In genomic region chr11:8756201-8756600, GRCh38 we compare ENCODE assay signal across 16 cellular contexts.
A peak's percentile ranks its signal among the peaks of the same experiment; 100 is the strongest.
DNase-seq lines count a peak whose midpoint lies in the region; ATAC-seq and TF ChIP-seq lines count a peak whose summit lies in the region.
"Had no signal": no experiment of that assay in that cellular context is flagged by ENCODE, and none has a peak within 500 bp of the region (broad histone marks: within the 10 kb centered on the region; RNA-seq: fewer than 3 reads in every experiment).

No MANE protein-coding gene starts in this region.

- peaks cover 66% of the 10 kb centered on the region for H3K79me2 ChIP-seq in SK-N-SH (ENCODE audit: insufficient read depth)

- TF ChIP-seq RAD21 in SK-N-SH (IDR thresholded peaks at IDR 0.05; ENCODE audit: low read length) = no peak

- H3F3A ChIP-seq in SK-N-SH (replicated peaks; ENCODE audit: insufficient read depth) = peaks cover 24% of the 10 kb centered on the region

- no peaks in the 10 kb centered on the region for H3K9me2 ChIP-seq in SK-N-SH

- TF ChIP-seq CTCF in AG09319 (IDR thresholded peaks at IDR 0.05; ENCODE audit: low read depth, low read length) (no peak), SK-N-SH (IDR thresholded peaks at IDR 0.05) (no peak), fibroblast of the aortic adventitia (IDR thresholded peaks at IDR 0.05; ENCODE audit: insufficient read depth, low read length) (no peak)

- H3K4me1 ChIP-seq in SK-N-SH (ENCODE audit: control insufficient read depth in 1 of 2, insufficient read depth in 2 of 2, low read depth in 1 of 2, low read length in 1 of 2) = peaks cover 0 to 16% of the 10 kb centered on the region in 2 experiments; a peak in 3 of 4 replicates
- peaks cover 46% of the 10 kb centered on the region for H3K4me1 ChIP-seq in rectal smooth muscle tissue (ENCODE audit: control insufficient read depth, insufficient read depth, low read length)

- H3K27ac ChIP-seq in SK-N-SH (ENCODE audit: low read depth in 2 of 2, low read length in 1 of 2) = peak overlapping the region; percentile 11 to 83; a peak in 3 of 4 replicates
- peak overlapping the region; percentile 86 for H3K27ac ChIP-seq in rectal smooth muscle tissue (ENCODE audit: low read depth, low read length)

- no peak overlapping the region for H2AFZ ChIP-seq in SK-N-SH (ENCODE audit: low read depth)

- H3K4me3 ChIP-seq in SK-N-SH (ENCODE audit: low read depth in 2 of 2, low read length in 1 of 2) (no peak overlapping the region), fibroblast of the aortic adventitia (ENCODE audit: low read depth, low read length) (no peak overlapping the region), rectal smooth muscle tissue (ENCODE audit: low read length) (no peak overlapping the region)
- H3K4me3 ChIP-seq: K562, mucosa of descending colon had no signal

- POLR2A ChIA-PET in SK-N-SH (lab: Yijun Ruan, JAX) = no interaction called here

- H3K9ac ChIP-seq in SK-N-SH (no peak overlapping the region), rectal smooth muscle tissue (ENCODE audit: low read length) (no peak overlapping the region)

- peak; percentile 38 for DNase-seq in AG09319 (ENCODE audit: extremely low read depth, low read depth)
- DNase-seq in SK-N-SH = no peak
- peak; percentile 61 for DNase-seq in fibroblast of the aortic adventitia (ENCODE audit: low read depth)
- DNase-seq in NCI-H1417 (lab: John Stamatoyannopoulos, UW) = no peak
- DNase-seq in HCEC 1CT = no peak
- DNase-seq: activated CD8-positive, alpha-beta T cell treated with anti-CD3 and anti-CD28 coated beads for 36 hours; amygdala; COR-L47; mucosa of descending colon; NCI-H1436; stimulated activated CD4-positive, alpha-beta T cell treated with anti-CD3 and anti-CD28 coated beads, Interleukin-2, amount 100 ng/mL, for 48 hours had no signal

- no peaks in the 10 kb centered on the region for H3K9me3 ChIP-seq in SK-N-SH
- H3K9me3 ChIP-seq: mucosa of descending colon had no signal

- H3K4me2 ChIP-seq in SK-N-SH = peak overlapping the region; percentile 56

- H3K27me3 ChIP-seq in SK-N-SH (ENCODE audit: insufficient read depth) = no peaks in the 10 kb centered on the region
- H3K27me3 ChIP-seq in rectal smooth muscle tissue (ENCODE audit: control insufficient read depth, insufficient read depth, low read length) = no peaks in the 10 kb centered on the region

- H3K36me3 ChIP-seq in SK-N-SH (replicated peaks in 1 of 2; ENCODE audit: control insufficient read depth in 1 of 2, insufficient read depth in 2 of 2, low read length in 1 of 2) (peaks cover 0 to 14% of the 10 kb centered on the region in 2 experiments), rectal smooth muscle tissue (ENCODE audit: control insufficient read depth, insufficient read depth, low read length) (no peaks in the 10 kb centered on the region)

- peaks cover 10% of the 10 kb centered on the region for H4K20me1 ChIP-seq in SK-N-SH (ENCODE audit: insufficient read depth)

- no peak for TF ChIP-seq EP300 in SK-N-SH (IDR thresholded peaks at IDR 0.05; ENCODE audit: borderline replicate concordance in 1 of 2, low read depth in 1 of 2, low read length in 1 of 2)

- CTCF ChIA-PET in SK-N-SH (lab: Yijun Ruan, JAX) = no interaction called here

- ATAC-seq in GM21515 (IDR thresholded peaks at IDR 0.05; ENCODE audit: unreplicated experiment) (no peak), HG03196 (IDR thresholded peaks at IDR 0.05; ENCODE audit: unreplicated experiment) (no peak)
- ATAC-seq: activated CD8-positive, alpha-beta T cell treated with anti-CD3 and anti-CD28 coated beads for 36 hours; activated T-helper 17 cell treated with anti-CD3 and anti-CD28 coated beads, Interleukin-2, amount 50 U/mL, for 72 hours; K562 had no signal

- 88% methylated on average over 1 of the region's 1 CpG for WGBS in SK-N-SH (ENCODE audit: low lambda C conversion rate)

TF ChIP-seq in SK-N-SH, 30 proteins besides CTCF, POLR2A, EP300 and RAD21:
- TF ChIP-seq PBX3 (IDR thresholded peaks at IDR 0.05) (0 out of 2 replicates have a peak, but pooled peaks have one; percentile 6), USF1 (IDR thresholded peaks at IDR 0.05; ENCODE audit: borderline replicate concordance, low read depth) (no peak)

Comparison
In these comparisons a context has a peak if more than half of its experiments do, and no peak if none do; other contexts are left out.
1. DNase-seq: peak in AG09319 (single experiment) and fibroblast of the aortic adventitia (single experiment); none in SK-N-SH (single experiment), NCI-H1417 (0 of 3) and HCEC 1CT (single experiment).